In the genomic region with DNA sequence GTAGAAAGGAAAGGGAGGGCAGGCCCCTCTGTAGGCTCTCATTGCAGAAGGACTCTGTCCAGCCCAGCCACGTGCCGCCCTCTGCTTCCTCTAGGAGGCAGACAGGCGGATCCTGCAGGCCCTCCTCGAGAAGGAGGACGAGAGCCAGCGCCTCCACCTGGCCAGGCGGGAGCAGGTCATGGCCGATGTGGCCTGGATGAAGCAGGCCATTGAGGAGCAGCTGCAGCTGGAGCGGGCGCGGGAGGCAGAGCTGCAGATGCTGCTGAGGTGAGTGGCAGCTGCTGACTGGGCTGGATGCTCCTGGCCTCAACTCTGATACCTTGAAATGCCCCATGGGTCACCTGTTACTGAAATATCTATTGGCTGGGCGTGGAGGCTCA, we compare ENCODE assay signal across 9 cellular contexts. TPM values are rescaled to one million over a fixed set of nuclear protein-coding genes. Genes with fewer than 3 reads are reported as not detected.
DNase-seq lines count a peak whose midpoint lies in the region; ATAC-seq and TF ChIP-seq lines count a peak whose summit lies in the region.
"Had no signal": no experiment of that assay in that cellular context is flagged by ENCODE, and none has a peak within 500 bp of the region (broad histone marks: within the 10 kb centered on the region; RNA-seq: fewer than 3 reads in every experiment).

No MANE protein-coding gene starts in this region.

- in situ Hi-C loops in ACHN (cut with HindIII; ENCODE audit: low pct_ligation_motif_present, low pct_unique_long_range_greater_than_20kb, low sequenced_read_pairs): no loop called here

- TF ChIP-seq CTCF in GM12872 (IDR thresholded peaks at IDR 0.05; ENCODE audit: insufficient read depth, low read depth, low read length) (peak; percentile 35; the same call in 2 of the 3 replicates), foreskin fibroblast (IDR thresholded peaks at IDR 0.05; ENCODE audit: low read depth, low read length) (peak; percentile 19)

- H3K4me3 ChIP-seq in foreskin fibroblast (ENCODE audit: low read depth in 1 of 2, low read length in 2 of 2): no peak overlapping the region
- H3K4me3 ChIP-seq: left lung had no signal

- no peak for ATAC-seq in HG03342 (IDR thresholded peaks at IDR 0.05; ENCODE audit: unreplicated experiment)
- no peak for ATAC-seq in GM18909 (IDR thresholded peaks at IDR 0.05; ENCODE audit: poor library complexity, unreplicated experiment)
- ATAC-seq: left lung had no signal

- DNase-seq in ACHN: peak; percentile 61
- peak; percentile 6 for DNase-seq in RPMI7951 (ENCODE audit: low read depth)
- peak in 1 of 2 donors; percentile 52 for DNase-seq in foreskin fibroblast
- DNase-seq in NCI-H1436 treated with DMSO at 0.1 percent for 48 hours (lab: John Stamatoyannopoulos, UW): no peak
- DNase-seq in germinal center (ENCODE audit: low spot score): no peak

RNA-seq across cellular contexts. Expression of gene TCHP, which starts 10.9 kb away (rescaled TPM):
- 9.4 and 10.2 TPM in 2 replicates for total RNA-seq in RPMI7951 (2014; rRNA removed; shearing (Covaris generic))

RNA-seq across cellular contexts. Expression of gene GLTP, which starts 30.6 kb away (rescaled TPM):
- total RNA-seq in RPMI7951 (2014; rRNA removed; shearing (Covaris generic)): 35.7 and 36.8 TPM in 2 replicates

Comparison
In these comparisons a context has a peak if more than half of its experiments do, and no peak if none do; other contexts are left out.
1. DNase-seq: peak in ACHN (single experiment) and RPMI7951 (single experiment); none in NCI-H1436 treated with DMSO at 0.1 percent for 48 hours (single experiment) and germinal center (single experiment).